In genomic region chr19:16016226-16017137, GRCh38 we compare ENCODE assay signal across 23 cellular contexts.
"Had no signal": no experiment of that assay in that cellular context is flagged by ENCODE, and none has a peak within 500 bp of the region (broad histone marks: within the 10 kb centered on the region; RNA-seq: fewer than 3 reads in every experiment).

No MANE protein-coding gene starts in this region.

- H3K4me3 Mint-ChIP-seq: activated naive CD8-positive, alpha-beta T cell treated with anti-CD3 and anti-CD28 coated beads, Interleukin-2, amount 50 U/mL, for 24 hours; activated T-helper 1 cell treated with anti-CD3 and anti-CD28 coated beads, Interleukin-12 subunit alpha, Interleukin-12 subunit beta, Interleukin-2, Interleukin-4 antibody, amounts not matched to agents 30 ng/mL and 10 ng/mL and 1 ng/mL, durations not matched to agents 14 hours and 24 hours and 36 hours; dendritic cell treated with granulocyte-macrophage colony-stimulating factor and Interleukin-4, amounts not matched to agents 40 ng/mL and 50 ng/mL, for 4 days; immature natural killer cell; naive thymus-derived CD4-positive, alpha-beta T cell; neural crest cell; T-helper 17 cell had no signal

- H3K9me3 ChIP-seq: body of pancreas, left lung, spleen, upper lobe of left lung had no signal

- H3K27me3 ChIP-seq: body of pancreas, cardiac muscle cell, left lung, upper lobe of left lung had no signal

- H3K36me3 Mint-ChIP-seq: immature natural killer cell; naive thymus-derived CD4-positive, alpha-beta T cell had no signal

- H3K36me3 ChIP-seq: cardiac muscle cell, left lung, spleen, upper lobe of left lung had no signal

- H3K27me3 Mint-ChIP-seq: activated naive CD8-positive, alpha-beta T cell treated with anti-CD3 and anti-CD28 coated beads, Interleukin-2, amount 50 U/mL, for 24 hours; dendritic cell treated with granulocyte-macrophage colony-stimulating factor and Interleukin-4, amounts not matched to agents 40 ng/mL and 50 ng/mL, for 4 days; naive thymus-derived CD4-positive, alpha-beta T cell; progenitor cell of endocrine pancreas; T-helper 17 cell had no signal

- ATAC-seq: activated naive CD8-positive, alpha-beta T cell treated with anti-CD3 and anti-CD28 coated beads, Interleukin-2, amount 50 U/mL, for 24 hours; body of pancreas; left lung; naive thymus-derived CD4-positive, alpha-beta T cell; T-helper 17 cell had no signal

- H3K9me3 Mint-ChIP-seq: activated naive CD8-positive, alpha-beta T cell treated with anti-CD3 and anti-CD28 coated beads, Interleukin-2, amount 50 U/mL, for 24 hours; activated T-helper 1 cell treated with anti-CD3 and anti-CD28 coated beads, Interleukin-12 subunit alpha, Interleukin-12 subunit beta, Interleukin-2, Interleukin-4 antibody, amounts not matched to agents 30 ng/mL and 10 ng/mL and 1 ng/mL, durations not matched to agents 14 hours and 24 hours and 36 hours; dendritic cell treated with granulocyte-macrophage colony-stimulating factor and Interleukin-4, amounts not matched to agents 40 ng/mL and 50 ng/mL, for 4 days; immature natural killer cell had no signal

- H3K4me1 Mint-ChIP-seq: activated naive CD8-positive, alpha-beta T cell treated with anti-CD3 and anti-CD28 coated beads, Interleukin-2, amount 50 U/mL, for 24 hours; immature natural killer cell; naive thymus-derived CD4-positive, alpha-beta T cell; neural crest cell had no signal

- H3K27ac Mint-ChIP-seq: activated naive CD8-positive, alpha-beta T cell treated with anti-CD3 and anti-CD28 coated beads, Interleukin-2, amount 50 U/mL, for 24 hours; activated T-helper 1 cell treated with anti-CD3 and anti-CD28 coated beads, Interleukin-12 subunit alpha, Interleukin-12 subunit beta, Interleukin-2, Interleukin-4 antibody, amounts not matched to agents 30 ng/mL and 10 ng/mL and 1 ng/mL, durations not matched to agents 14 hours and 24 hours and 36 hours; naive thymus-derived CD4-positive, alpha-beta T cell; progenitor cell of endocrine pancreas; T-helper 17 cell had no signal

- DNase-seq: activated CD4-positive, CD25-positive, alpha-beta regulatory T cell; activated naive CD4-positive, alpha-beta T cell; activated naive CD8-positive, alpha-beta T cell treated with anti-CD3 and anti-CD28 coated beads, Interleukin-2, amount 50 U/mL, for 24 hours; effector CD4-positive, alpha-beta T cell; erythroblast; foreskin fibroblast; immature natural killer cell; left lung; naive thymus-derived CD4-positive, alpha-beta T cell; retina; spleen; stimulated activated CD4-positive, alpha-beta T cell treated with anti-CD3 and anti-CD28 coated beads, Interleukin-4, amount 100 ng/mL, for 1 hour; stimulated activated naive CD4-positive, alpha-beta T cell; SW 1271; T-helper 17 cell had no signal

- H3K4me3 ChIP-seq: body of pancreas, cardiac muscle cell, left lung, lung, spleen, upper lobe of left lung had no signal

- H3K27ac ChIP-seq: body of pancreas, cardiac muscle cell, left lung, spleen, upper lobe of left lung had no signal

- H3K4me1 ChIP-seq: body of pancreas, left lung, spleen, upper lobe of left lung had no signal
